12 cellular contexts compared by ENCODE assay signal in genomic region chr1:6098303-6099215, GRCh38. TPM values are rescaled to one million over a fixed set of nuclear protein-coding genes. Genes with fewer than 3 reads are reported as not detected.
DNase-seq lines count a peak whose midpoint lies in the region; TF ChIP-seq lines count a peak whose summit lies in the region.
"Had no signal": no experiment of that assay in that cellular context is flagged by ENCODE, and none has a peak within 500 bp of the region (broad histone marks: within the 10 kb centered on the region; RNA-seq: fewer than 3 reads in every experiment).

No MANE protein-coding gene starts in this region.

- H3K4me2 ChIP-seq in skeletal muscle satellite cell (ENCODE audit: low read length), result peak overlapping the region; percentile 62

- peak; percentile 93 for DNase-seq in GM03348 (ENCODE audit: low spot score)
- DNase-seq in amniotic stem cell (lab: John Stamatoyannopoulos, UW), result peak; percentile 15
- peak; percentile 13 for DNase-seq in glutamatergic neuron
- no peak for DNase-seq in brain microvascular endothelial cell
- no peak for DNase-seq in NCI-H2107 (lab: John Stamatoyannopoulos, UW)
- DNase-seq in retina, result no peak
- DNase-seq: adrenal gland; effector memory CD8-positive, alpha-beta T cell; MV-4-11; NCI-H345; substantia nigra had no signal

- TF ChIP-seq CTCF in glutamatergic neuron (IDR thresholded peaks at IDR 0.05; ENCODE audit: partially characterized antibody, unreplicated experiment) (no peak), brain microvascular endothelial cell (IDR thresholded peaks at IDR 0.05; ENCODE audit: low read depth, low read length, missing control alignments) (no peak)

- H3K27me3 ChIP-seq in skeletal muscle satellite cell (ENCODE audit: control insufficient read depth, insufficient read depth, low read length), result peaks cover 29% of the 10 kb centered on the region
- no peaks in the 10 kb centered on the region for H3K27me3 ChIP-seq in brain microvascular endothelial cell (replicated peaks)

- H3K27ac ChIP-seq in brain microvascular endothelial cell, result no peak overlapping the region
- H3K27ac ChIP-seq: adrenal gland had no signal

- peaks cover 10% of the 10 kb centered on the region for H3K4me1 ChIP-seq in skeletal muscle satellite cell (ENCODE audit: control insufficient read depth, insufficient read depth, low read length)
- H3K4me1 ChIP-seq: adrenal gland had no signal

- peaks cover 16% of the 10 kb centered on the region for H3K4me1 Mint-ChIP-seq in glutamatergic neuron (ENCODE audit: low read depth, unreplicated experiment)

- H3K9ac ChIP-seq in skeletal muscle satellite cell (ENCODE audit: low read depth, low read length), result no peak overlapping the region

- H3K27ac Mint-ChIP-seq in glutamatergic neuron (ENCODE audit: unreplicated experiment), result peak overlapping the region; percentile 73

- peaks cover 9% of the 10 kb centered on the region for H3K9me3 Mint-ChIP-seq in glutamatergic neuron (ENCODE audit: unreplicated experiment)
- H3K9me3 Mint-ChIP-seq: effector memory CD8-positive, alpha-beta T cell had no signal

- H3K4me3 Mint-ChIP-seq in glutamatergic neuron (ENCODE audit: unreplicated experiment), result no peak overlapping the region

- H3K27me3 Mint-ChIP-seq in glutamatergic neuron (ENCODE audit: unreplicated experiment), result peaks cover 2% of the 10 kb centered on the region
- H3K27me3 Mint-ChIP-seq: effector memory CD8-positive, alpha-beta T cell had no signal

- H3K36me3 Mint-ChIP-seq in glutamatergic neuron (ENCODE audit: unreplicated experiment), result peaks cover 4% of the 10 kb centered on the region

- in situ Hi-C loops in brain microvascular endothelial cell (cut with HindIII; ENCODE audit: low pct_ligation_motif_present, low sequenced_read_pairs), result no loop called here

- H3K9me3 ChIP-seq in skeletal muscle satellite cell (replicated peaks; ENCODE audit: low read length), result no peaks in the 10 kb centered on the region
- H3K9me3 ChIP-seq: adrenal gland had no signal

- H3K36me3 ChIP-seq in skeletal muscle satellite cell (ENCODE audit: insufficient read depth, low read length) (no peaks in the 10 kb centered on the region), brain microvascular endothelial cell (replicated peaks) (no peaks in the 10 kb centered on the region)
- H3K36me3 ChIP-seq: adrenal gland had no signal

- H3K4me3 ChIP-seq in skeletal muscle satellite cell (ENCODE audit: low read length), result peak overlapping the region; percentile 20
- H3K4me3 ChIP-seq in brain microvascular endothelial cell (ENCODE audit: low read depth, low read length), result no peak overlapping the region
- H3K4me3 ChIP-seq: adrenal gland had no signal

RNA-seq across cellular contexts. Expression of gene KCNAB2, which starts 52.9 kb away (rescaled TPM):
- 20.4 TPM for total RNA-seq in glutamatergic neuron (ENCODE audit: unreplicated experiment)
- total RNA-seq in skeletal muscle satellite cell (2012; rRNA removed), result 1.3 and 1.8 TPM in 2 replicates

Comparison
In these comparisons a context has a peak if more than half of its experiments do, and no peak if none do; other contexts are left out.
1. DNase-seq: peak in GM03348 (single experiment), amniotic stem cell (single experiment) and glutamatergic neuron (single experiment); none in brain microvascular endothelial cell (single experiment), NCI-H2107 (single experiment) and retina (single experiment).